13 cellular contexts compared by ENCODE assay signal in the genomic region with DNA sequence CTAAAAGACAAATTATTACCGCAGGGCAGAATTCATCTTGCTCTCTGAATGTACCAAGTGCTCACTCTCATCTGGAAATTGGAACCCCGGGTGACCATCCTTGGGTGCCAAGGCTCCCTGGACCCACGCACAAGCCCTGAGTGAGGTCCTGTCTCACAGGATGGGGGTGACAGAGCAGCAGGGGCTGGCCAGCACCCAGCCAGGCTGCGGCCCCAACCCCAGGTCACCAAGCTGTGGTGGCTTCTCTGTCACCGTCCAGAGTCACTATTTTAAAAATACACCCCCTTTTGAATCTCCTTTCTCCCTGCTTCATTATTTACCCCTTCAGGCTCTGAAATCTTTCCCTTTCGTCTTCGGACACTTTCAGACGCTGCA.
DNase-seq lines count a peak whose midpoint lies in the region; ATAC-seq, FAIRE-seq and TF ChIP-seq lines count a peak whose summit lies in the region.
"Had no signal": no experiment of that assay in that cellular context is flagged by ENCODE, and none has a peak within 500 bp of the region (broad histone marks: within the 10 kb centered on the region; RNA-seq: fewer than 3 reads in every experiment).

No MANE protein-coding gene starts in this region.

- H3K36me3 Mint-ChIP-seq in HFFc6 (ENCODE audit: low read depth), result no peaks in the 10 kb centered on the region
- no peaks in the 10 kb centered on the region for H3K36me3 Mint-ChIP-seq in chondrocyte (ENCODE audit: low read depth)
- H3K36me3 Mint-ChIP-seq: WTC11 had no signal

- peaks cover 15% of the 10 kb centered on the region for H3K79me1 ChIP-seq in trophoblast cell (ENCODE audit: low read length)

- ATAC-seq in GM21390 (IDR thresholded peaks at IDR 0.05; ENCODE audit: unreplicated experiment), result no peak

- H2AFZ ChIP-seq in trophoblast cell (ENCODE audit: insufficient read depth, low read length, poor library complexity), result no peak overlapping the region

- WGBS in trophoblast cell (ENCODE audit: extremely low coverage, insufficient coverage, insufficient read length), result no CpG with 5 or more reads among the region's 8 CpGs

- H2BK5ac ChIP-seq in trophoblast cell (ENCODE audit: low read depth, low read length, poor library complexity), result no peak overlapping the region

- 0 out of 2 replicates have a peak overlapping the region, but pooled peaks have one; percentile 4 for H3K4me3 Mint-ChIP-seq in HFFc6
- no peak overlapping the region for H3K4me3 Mint-ChIP-seq in chondrocyte (ENCODE audit: unreplicated experiment)
- H3K4me3 Mint-ChIP-seq: WTC11 had no signal

- no peak overlapping the region for H3K4ac ChIP-seq in trophoblast cell (ENCODE audit: low read depth, low read length)

- peak overlapping the region; percentile 81 for H2BK120ac ChIP-seq in trophoblast cell (ENCODE audit: insufficient read depth, low read length, poor library complexity)

- TF ChIP-seq CTCF in HFFc6 (IDR thresholded peaks at IDR 0.05) (no peak; the same call in 1 of the 2 replicates), chondrocyte (IDR thresholded peaks at IDR 0.05) (peak; percentile 4)

- H3K36me3 ChIP-seq in BLaER1 (no peaks in the 10 kb centered on the region), trophoblast cell (ENCODE audit: control insufficient read depth in 1 of 2, insufficient read depth in 2 of 2, low read length in 2 of 2) (no peaks in the 10 kb centered on the region)

- DNase-seq in HFFc6 (no peak), chondrocyte (ENCODE audit: low spot score) (peak; percentile 53), trophoblast cell (no peak), mesenteric fat pad (ENCODE audit: low spot score) (no peak), HTR-8/SVneo (ENCODE audit: insufficient read length, low spot score) (no peak), NCI-H2107 treated with DMSO at 0.1 percent for 48 hours (lab: John Stamatoyannopoulos, UW; ENCODE audit: unreplicated experiment) (no peak)
- DNase-seq: anterior cingulate cortex, NCI-H2227 treated with DMSO at 0.1 percent for 48 hours had no signal

- peak overlapping the region; percentile 87 for H3K27ac ChIP-seq in BLaER1
- peak overlapping the region; percentile 28 for H3K27ac ChIP-seq in trophoblast cell (ENCODE audit: low read depth, low read length)

- H3K9ac ChIP-seq in BLaER1 (peak overlapping the region; percentile 56; the same call in 1 of the 2 replicates), trophoblast cell (ENCODE audit: low read length) (no peak overlapping the region)

- H3K18ac ChIP-seq in trophoblast cell (ENCODE audit: low read length), result peak overlapping the region; percentile 80

- H3K23ac ChIP-seq in trophoblast cell (ENCODE audit: low read length), result no peak overlapping the region

- H3K27me3 Mint-ChIP-seq in HFFc6 (ENCODE audit: insufficient read depth), result peaks cover 3% of the 10 kb centered on the region; the same call in 1 of the 2 replicates
- no peaks in the 10 kb centered on the region for H3K27me3 Mint-ChIP-seq in chondrocyte (ENCODE audit: low read depth)
- H3K27me3 Mint-ChIP-seq: CD4-positive, CD25-positive, alpha-beta regulatory T cell had no signal

- H3K4me3 ChIP-seq in BLaER1 (peak overlapping the region; percentile 47; the same call in 1 of the 2 replicates), trophoblast cell (ENCODE audit: low read depth, low read length) (no peak overlapping the region)
- H3K4me3 ChIP-seq: mucosa of descending colon had no signal

- H3K27me3 ChIP-seq in BLaER1 (no peaks in the 10 kb centered on the region), trophoblast cell (ENCODE audit: insufficient read depth, low read length) (no peaks in the 10 kb centered on the region)

- peaks cover 3% of the 10 kb centered on the region for H3K79me2 ChIP-seq in trophoblast cell (ENCODE audit: control insufficient read depth, insufficient read depth, low read length, poor library complexity)

- peak overlapping the region; percentile 91 for H4K91ac ChIP-seq in trophoblast cell (ENCODE audit: low read depth, low read length)

- peaks cover 100% of the 10 kb centered on the region for H3K4me1 ChIP-seq in BLaER1
- peaks cover 10 to 21% of the 10 kb centered on the region in 2 experiments for H3K4me1 ChIP-seq in trophoblast cell (ENCODE audit: control insufficient read depth in 1 of 2, insufficient read depth in 2 of 2, low read length in 2 of 2)

- peak overlapping the region; percentile 94 for H3K4me2 ChIP-seq in BLaER1
- no peak overlapping the region for H3K4me2 ChIP-seq in trophoblast cell (ENCODE audit: low read length)

- H3K9me3 Mint-ChIP-seq in HFFc6 (no peaks in the 10 kb centered on the region), chondrocyte (ENCODE audit: low read depth) (no peaks in the 10 kb centered on the region)
- H3K9me3 Mint-ChIP-seq: WTC11 had no signal

- no peaks in the 10 kb centered on the region for H4K20me1 ChIP-seq in BLaER1

- H4K12ac ChIP-seq in trophoblast cell (ENCODE audit: low read depth, low read length), result no peak overlapping the region

- peak overlapping the region; percentile 49 for H4K8ac ChIP-seq in trophoblast cell (ENCODE audit: low read depth, low read length)

- H3K4me1 Mint-ChIP-seq in HFFc6 (ENCODE audit: low read depth), result peaks cover 37% of the 10 kb centered on the region
- H3K4me1 Mint-ChIP-seq in chondrocyte (ENCODE audit: low read depth), result peaks cover 33% of the 10 kb centered on the region
- H3K4me1 Mint-ChIP-seq: WTC11 had no signal

- H3K27ac Mint-ChIP-seq in HFFc6 (peak overlapping the region; percentile 80), chondrocyte (ENCODE audit: unreplicated experiment) (peak overlapping the region; percentile 49)
- H3K27ac Mint-ChIP-seq: CD4-positive, CD25-positive, alpha-beta regulatory T cell; WTC11 had no signal

- peak overlapping the region; percentile 85 for H2AK5ac ChIP-seq in trophoblast cell (ENCODE audit: low read length)

- peak overlapping the region; percentile 69 for H3K14ac ChIP-seq in trophoblast cell (ENCODE audit: low read length)

- peak overlapping the region; percentile 97 for H2BK12ac ChIP-seq in trophoblast cell (ENCODE audit: low read length)

- H3K9me3 ChIP-seq in BLaER1 (no peaks in the 10 kb centered on the region), trophoblast cell (ENCODE audit: insufficient read depth, low read depth, low read length) (no peaks in the 10 kb centered on the region)
- H3K9me3 ChIP-seq: mucosa of descending colon had no signal

- FAIRE-seq in HTR-8/SVneo (lab: Jason Lieb, UNC), result no peak
